In genomic region chr6:14743465-14744211, GRCh38 we compare ENCODE assay signal across 9 cellular contexts.
DNase-seq lines count a peak whose midpoint lies in the region; ATAC-seq and TF ChIP-seq lines count a peak whose summit lies in the region.
"Had no signal": no experiment of that assay in that cellular context is flagged by ENCODE, and none has a peak within 500 bp of the region (broad histone marks: within the 10 kb centered on the region; RNA-seq: fewer than 3 reads in every experiment).

No MANE protein-coding gene starts in this region.

- DNase-seq in AG08395 (ENCODE audit: low spot score) (peak; percentile 92), M059J (ENCODE audit: low read depth) (peak; percentile 100), activated T-cell treated with anti-CD3 and anti-CD28 coated beads for 1 hour (ENCODE audit: low read depth) (peak; percentile 31), fibroblast of pulmonary artery (ENCODE audit: low read depth) (peak; percentile 98), WERI-Rb-1 (no peak), NCI-H128 (lab: John Stamatoyannopoulos, UW; ENCODE audit: unreplicated experiment) (no peak), WTC11 (ENCODE audit: low spot score) (no peak)
- DNase-seq in stimulated activated CD4-positive, alpha-beta T cell treated with anti-CD3 and anti-CD28 coated beads, Interleukin-12 subunit alpha, Interleukin-12 subunit beta, amount 100 ng/mL, for 4 hours: peak; percentile 75

- 0 out of 2 replicates have a peak, but pooled peaks cover 4% of the 10 kb centered on the region for H3K4me1 Mint-ChIP-seq in WTC11

- no peaks in the 10 kb centered on the region for H3K27me3 Mint-ChIP-seq in WTC11 (ENCODE audit: low read depth)

- peaks cover 2% of the 10 kb centered on the region for H3K9me3 ChIP-seq in WERI-Rb-1 (ENCODE audit: severe bottlenecking)
- H3K9me3 ChIP-seq: body of pancreas had no signal

- H3K27ac Mint-ChIP-seq in WTC11: no peak overlapping the region

- no peak overlapping the region for H3K4me3 Mint-ChIP-seq in WTC11

- CTCF ChIA-PET in WTC11 (lab: Charles Lee): no interaction called here

- no peak overlapping the region for H3K4me3 ChIP-seq in fibroblast of pulmonary artery (replicated peaks; ENCODE audit: low read depth, low read length)
- no peak overlapping the region for H3K4me3 ChIP-seq in WERI-Rb-1 (ENCODE audit: low read depth, low read length)
- H3K4me3 ChIP-seq: body of pancreas had no signal

- H3K27ac ChIP-seq in WERI-Rb-1: no peak overlapping the region

- peaks cover 34% of the 10 kb centered on the region for H3K9me3 Mint-ChIP-seq in WTC11

- POLR2A ChIA-PET in WTC11 (lab: Charles Lee): interaction anchor here (0.7 kb wide), 1 partner anchor 660 kb away, joined by 3 read pairs; no protein-coding TSS in a partner anchor

- no peaks in the 10 kb centered on the region for H3K27me3 ChIP-seq in WERI-Rb-1 (ENCODE audit: insufficient read depth, low read depth, severe bottlenecking)
- H3K27me3 ChIP-seq: body of pancreas had no signal

- TF ChIP-seq CTCF in fibroblast of pulmonary artery (IDR thresholded peaks at IDR 0.05; ENCODE audit: low read length, missing control alignments): no peak
- no peak for TF ChIP-seq CTCF in WERI-Rb-1 (IDR thresholded peaks at IDR 0.05; ENCODE audit: low read depth, low read length)
- no peak for TF ChIP-seq CTCF in WTC11 (IDR thresholded peaks at IDR 0.05)

- H3K36me3 ChIP-seq in WERI-Rb-1: no peaks in the 10 kb centered on the region

- peaks cover 25% of the 10 kb centered on the region for H3K36me3 Mint-ChIP-seq in WTC11

- no peak for ATAC-seq in WTC11
- ATAC-seq: body of pancreas had no signal

TF ChIP-seq in WTC11, 78 proteins besides CTCF, POLR2A, EP300 and RAD21:
- no peak for TF ChIP-seq MYBL2 (CRISPR knock-in tag; IDR thresholded peaks at IDR 0.05)
- TF ChIP-seq GABPB1 (CRISPR knock-in tag; IDR thresholded peaks at IDR 0.05): no peak
- TF ChIP-seq ZNF532 (CRISPR knock-in tag; IDR thresholded peaks at IDR 0.05; ENCODE audit: borderline replicate concordance): no peak
- no peak for TF ChIP-seq ZBTB43 (CRISPR knock-in tag; IDR thresholded peaks at IDR 0.05)
- no peak for TF ChIP-seq FOXP1 (CRISPR knock-in tag; IDR thresholded peaks at IDR 0.05; ENCODE audit: borderline replicate concordance)
- no peak for TF ChIP-seq ZNF138 (CRISPR knock-in tag; conservative IDR thresholded peaks at IDR 0.05)
- TF ChIP-seq KAT7 (CRISPR knock-in tag; IDR thresholded peaks at IDR 0.05; ENCODE audit: borderline replicate concordance): no peak
- TF ChIP-seq GTF2I (CRISPR knock-in tag; conservative IDR thresholded peaks at IDR 0.05): no peak
- no peak for TF ChIP-seq ZNF263 (CRISPR knock-in tag; IDR thresholded peaks at IDR 0.05; ENCODE audit: low read depth)
- no peak for TF ChIP-seq ZNF317 (CRISPR knock-in tag; IDR thresholded peaks at IDR 0.05; ENCODE audit: borderline replicate concordance, low read depth)
- no peak for TF ChIP-seq TCF7 (CRISPR knock-in tag; IDR thresholded peaks at IDR 0.05; ENCODE audit: low read depth)
- no peak for TF ChIP-seq JAZF1 (CRISPR knock-in tag; IDR thresholded peaks at IDR 0.05)
- no peak for TF ChIP-seq NR3C1 (CRISPR knock-in tag; conservative IDR thresholded peaks at IDR 0.05; ENCODE audit: low read depth)
- TF ChIP-seq ZNF396 (CRISPR knock-in tag; IDR thresholded peaks at IDR 0.05; ENCODE audit: borderline replicate concordance): no peak
TF ChIP-seq in WTC11: peak in this region for 0.

Comparison
In these comparisons a context has a peak if more than half of its experiments do, and no peak if none do; other contexts are left out.
1. DNase-seq: peak in AG08395 (single experiment), M059J (single experiment), activated T-cell treated with anti-CD3 and anti-CD28 coated beads for 1 hour (single experiment), fibroblast of pulmonary artery (single experiment) and stimulated activated CD4-positive, alpha-beta T cell treated with anti-CD3 and anti-CD28 coated beads, Interleukin-12 subunit alpha, Interleukin-12 subunit beta, amount 100 ng/mL, for 4 hours (single experiment); none in WERI-Rb-1 (single experiment), NCI-H128 (single experiment) and WTC11 (single experiment).